In the genomic region with DNA sequence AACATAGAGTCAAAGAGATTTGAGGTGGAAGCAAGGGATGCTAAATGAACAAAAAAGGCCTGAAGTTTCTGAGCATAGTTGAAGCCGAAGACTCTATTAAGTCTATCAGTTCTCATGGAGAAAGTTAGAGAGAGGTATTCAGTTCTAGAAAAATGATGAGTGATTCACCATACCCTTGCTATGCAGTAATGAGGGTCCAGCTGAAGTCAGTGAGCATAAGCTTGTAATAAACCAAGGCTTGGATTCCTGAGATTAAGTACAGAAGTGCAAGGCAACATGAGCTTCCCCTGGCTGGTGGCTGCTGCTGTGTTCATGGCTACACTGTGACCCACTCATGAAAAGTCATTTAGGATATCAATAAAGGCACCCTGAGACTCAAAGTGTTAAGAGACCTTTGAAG, we compare ENCODE assay signal across 24 cellular contexts.
"Had no signal": no experiment of that assay in that cellular context is flagged by ENCODE, and none has a peak within 500 bp of the region (broad histone marks: within the 10 kb centered on the region; RNA-seq: fewer than 3 reads in every experiment).

No MANE protein-coding gene starts in this region.

- H3K27ac ChIP-seq: sigmoid colon, spleen, thoracic aorta, vagina, WERI-Rb-1 had no signal

- DNase-seq: activated CD4-positive, alpha-beta T cell treated with anti-CD3 and anti-CD28 coated beads, Interleukin-2, amount 10 ng/mL, durations not matched to agents 7 days and 5 days; activated CD4-positive, CD25-positive, alpha-beta regulatory T cell treated with anti-CD3 and anti-CD28 coated beads, Interleukin-2, amount 50 U/mL, for 72 hours; activated CD8-positive, alpha-beta T cell treated with anti-CD3 and anti-CD28 coated beads, Interleukin-2, amount 10 ng/mL, durations not matched to agents 7 days and 5 days; activated gamma-delta T cell; aorta; effector memory CD4-positive, alpha-beta T cell; foreskin melanocyte; hippocampal formation; left cardiac atrium; mucosa of descending colon; nucleus accumbens; sigmoid colon; spleen; stimulated activated CD4-positive, alpha-beta T cell treated with anti-CD3 and anti-CD28 coated beads, Interleukin-4, amount 100 ng/mL, for 1 hour; stimulated activated naive CD4-positive, alpha-beta T cell treated with Interleukin-2 at 50 U/mL for 16 hours; WERI-Rb-1 had no signal

- H3K9me3 Mint-ChIP-seq: activated CD4-positive, alpha-beta T cell treated with anti-CD3 and anti-CD28 coated beads, Interleukin-2, amount 10 ng/mL, durations not matched to agents 7 days and 5 days; activated T-helper 1 cell treated with anti-CD3 and anti-CD28 coated beads, Interleukin-12 subunit alpha, Interleukin-12 subunit beta, Interleukin-2, Interleukin-4 antibody, amounts not matched to agents 30 ng/mL and 10 ng/mL and 1 ng/mL, durations not matched to agents 14 hours and 24 hours and 36 hours; central memory CD8-positive, alpha-beta T cell; memory B cell; type B pancreatic cell had no signal

- H3K4me1 ChIP-seq: sigmoid colon, spleen, vagina had no signal

- H3K36me3 ChIP-seq: sigmoid colon, spleen, thoracic aorta, vagina, WERI-Rb-1 had no signal

- H3K4me3 ChIP-seq: mucosa of descending colon, sigmoid colon, spleen, thoracic aorta, vagina had no signal

- H3K27me3 ChIP-seq: sigmoid colon, vagina had no signal

- H3K4me1 Mint-ChIP-seq: memory B cell had no signal

- H3K36me3 Mint-ChIP-seq: memory B cell, type B pancreatic cell had no signal

- H3K4me3 Mint-ChIP-seq: activated CD4-positive, alpha-beta T cell treated with anti-CD3 and anti-CD28 coated beads, Interleukin-2, amount 10 ng/mL, durations not matched to agents 7 days and 5 days; activated CD8-positive, alpha-beta T cell treated with anti-CD3 and anti-CD28 coated beads, Interleukin-2, amount 10 ng/mL, durations not matched to agents 7 days and 5 days; activated T-helper 1 cell treated with anti-CD3 and anti-CD28 coated beads, Interleukin-12 subunit alpha, Interleukin-12 subunit beta, Interleukin-2, Interleukin-4 antibody, amounts not matched to agents 30 ng/mL and 10 ng/mL and 1 ng/mL, durations not matched to agents 14 hours and 24 hours and 36 hours; central memory CD8-positive, alpha-beta T cell; memory B cell; type B pancreatic cell had no signal

- H3K9me3 ChIP-seq: mucosa of descending colon, sigmoid colon, spleen, thoracic aorta, vagina had no signal

- ATAC-seq: activated CD8-positive, alpha-beta T cell treated with anti-CD3 and anti-CD28 coated beads, Interleukin-2, amount 10 ng/mL, durations not matched to agents 7 days and 5 days; activated naive CD4-positive, alpha-beta T cell treated with anti-CD3 and anti-CD28 coated beads, Interleukin-2, amount 50 U/mL, for 72 hours; esophagus mucosa; left cardiac atrium; mucosa of descending colon had no signal

- H3K27me3 Mint-ChIP-seq: type B pancreatic cell had no signal

- H3K27ac Mint-ChIP-seq: activated CD4-positive, alpha-beta T cell treated with anti-CD3 and anti-CD28 coated beads, Interleukin-2, amount 10 ng/mL, durations not matched to agents 7 days and 5 days; activated CD8-positive, alpha-beta T cell treated with anti-CD3 and anti-CD28 coated beads, Interleukin-2, amount 10 ng/mL, durations not matched to agents 7 days and 5 days; activated T-helper 1 cell treated with anti-CD3 and anti-CD28 coated beads, Interleukin-12 subunit alpha, Interleukin-12 subunit beta, Interleukin-2, Interleukin-4 antibody, amounts not matched to agents 30 ng/mL and 10 ng/mL and 1 ng/mL, durations not matched to agents 14 hours and 24 hours and 36 hours; memory B cell; type B pancreatic cell had no signal
